In the genomic region with DNA sequence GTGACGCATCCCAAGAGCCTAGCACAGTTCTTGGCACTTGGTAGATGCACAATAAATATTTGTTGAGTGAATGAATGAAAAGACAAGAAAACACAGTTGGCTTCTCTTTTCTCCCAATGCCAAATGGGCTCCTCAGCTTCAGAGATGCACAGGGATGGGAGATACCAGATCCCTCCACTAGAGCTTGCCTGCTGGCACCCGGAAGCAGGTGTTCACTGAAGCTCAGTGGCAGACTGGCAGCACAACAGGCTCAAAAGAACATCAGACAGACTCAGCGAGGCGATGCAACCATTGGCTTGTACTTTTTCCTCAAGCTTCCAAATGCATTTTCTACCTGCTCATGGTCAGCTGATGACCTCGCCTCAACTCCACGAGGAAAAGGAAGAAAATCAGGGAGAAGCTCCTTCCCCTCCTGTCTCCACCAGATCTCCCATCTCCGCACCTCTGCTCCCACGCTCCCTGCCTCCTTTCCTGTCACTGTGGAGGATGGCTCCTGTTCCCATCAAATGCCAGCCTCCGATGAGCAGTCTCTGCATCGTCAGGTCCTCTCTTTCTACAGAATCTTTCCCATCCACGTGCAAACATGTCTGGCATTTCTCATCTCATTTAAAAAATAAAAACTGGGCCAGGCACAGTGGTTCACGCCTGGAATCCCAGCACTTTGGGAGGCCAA, we compare ENCODE assay signal across 15 cellular contexts. TPM values are rescaled to one million over a fixed set of nuclear protein-coding genes. Genes with fewer than 3 reads are reported as not detected.
A peak's percentile ranks its signal among the peaks of the same experiment; 100 is the strongest.
DNase-seq lines count a peak whose midpoint lies in the region; ATAC-seq, FAIRE-seq and TF ChIP-seq lines count a peak whose summit lies in the region.
"Had no signal": no experiment of that assay in that cellular context is flagged by ENCODE, and none has a peak within 500 bp of the region (broad histone marks: within the 10 kb centered on the region; RNA-seq: fewer than 3 reads in every experiment).

No MANE protein-coding gene starts in this region.

- no peak overlapping the region for H3K4me2 ChIP-seq in HepG2 (ENCODE audit: low read depth, low read length)

- no peaks in the 10 kb centered on the region for H3K27me3 ChIP-seq in HepG2 (ENCODE audit: control insufficient read depth in 1 of 2, insufficient read depth in 2 of 2, low read length in 2 of 2)
- no peaks in the 10 kb centered on the region for H3K27me3 ChIP-seq in right lobe of liver
- H3K27me3 ChIP-seq in right atrium auricular region: no peaks in the 10 kb centered on the region
- H3K27me3 ChIP-seq: testis had no signal

- peak; percentile 56 for ATAC-seq in HepG2
- ATAC-seq in right lobe of liver: no peak
- no peak for ATAC-seq in HG02610 (IDR thresholded peaks at IDR 0.05; ENCODE audit: unreplicated experiment)
- ATAC-seq: activated naive CD8-positive, alpha-beta T cell treated with anti-CD3 and anti-CD28 coated beads, Interleukin-2, amount 50 U/mL, for 24 hours; CD8-positive, alpha-beta T cell had no signal

- 85% methylated on average over 10 of the region's 12 CpGs for WGBS in HepG2 (ENCODE audit: low lambda C conversion rate)
- WGBS in right lobe of liver (ENCODE audit: insufficient coverage, low coverage, low lambda C conversion rate, missing lambda C conversion rate): 88% methylated on average over 8 of the region's 12 CpGs

- FAIRE-seq in HepG2 (lab: Jason Lieb, UNC): no peak
- FAIRE-seq: RCC 7860 had no signal

- no peak for TF ChIP-seq CTCF in HepG2 (CRISPR knock-in tag; IDR thresholded peaks at IDR 0.05)
- no peak for TF ChIP-seq CTCF in right lobe of liver (IDR thresholded peaks at IDR 0.05)
- TF ChIP-seq CTCF in type B pancreatic cell (conservative IDR thresholded peaks at IDR 0.05): peak; percentile 30
- no peak for TF ChIP-seq CTCF in right atrium auricular region (IDR thresholded peaks at IDR 0.05)

- DNase-seq in HepG2 (ENCODE audit: low spot score) (no peak), right lobe of liver (no peak), NCI-H345 (lab: John Stamatoyannopoulos, UW) (peak; percentile 61), cerebellum (ENCODE audit: low spot score) (peak; percentile 41), type B pancreatic cell (ENCODE audit: extremely low spot score, unreplicated experiment) (no peak), right atrium auricular region (ENCODE audit: low spot score) (no peak)
- no peak for DNase-seq in activated T-cell treated with anti-CD3 and anti-CD28 coated beads, Interleukin-2, amount 50 U/mL, for 24 hours
- DNase-seq: activated CD4-positive, alpha-beta T cell treated with anti-CD3 and anti-CD28 coated beads, Interleukin-2, amount 50 U/mL, for 48 hours; activated naive CD8-positive, alpha-beta T cell treated with anti-CD3 and anti-CD28 coated beads, Interleukin-2, amount 50 U/mL, for 24 hours; CD8-positive, alpha-beta T cell; Karpas-422; testis had no signal

- H2AFZ ChIP-seq in HepG2 (ENCODE audit: low read length): no peak overlapping the region

- no peaks in the 10 kb centered on the region for H3K9me3 Mint-ChIP-seq in type B pancreatic cell
- no peaks in the 10 kb centered on the region for H3K9me3 Mint-ChIP-seq in activated T-cell treated with anti-CD3 and anti-CD28 coated beads, Interleukin-2, amount 50 U/mL, for 24 hours
- H3K9me3 Mint-ChIP-seq: activated naive CD8-positive, alpha-beta T cell treated with anti-CD3 and anti-CD28 coated beads, Interleukin-2, amount 50 U/mL, for 24 hours; CD8-positive, alpha-beta T cell; natural killer cell treated with Interleukin-12 subunit alpha and Interleukin-12 subunit beta and Interleukin-15 and Interleukin-18, amount 100 ng/mL, for 72 hours had no signal

- no peak overlapping the region for H3K9ac ChIP-seq in HepG2 (ENCODE audit: insufficient read depth, low read depth, low read length)

- in situ Hi-C loops in HepG2 (cut with HindIII; ENCODE audit: extremely low pct_ligation_motif_present, low pct_unique_long_range_greater_than_20kb): no loop called here

- H3K27ac Mint-ChIP-seq in type B pancreatic cell: no peak overlapping the region
- H3K27ac Mint-ChIP-seq in activated T-cell treated with anti-CD3 and anti-CD28 coated beads, Interleukin-2, amount 50 U/mL, for 24 hours: no peak overlapping the region
- H3K27ac Mint-ChIP-seq: activated naive CD8-positive, alpha-beta T cell treated with anti-CD3 and anti-CD28 coated beads, Interleukin-2, amount 50 U/mL, for 24 hours; CD8-positive, alpha-beta T cell; natural killer cell treated with Interleukin-12 subunit alpha and Interleukin-12 subunit beta and Interleukin-15 and Interleukin-18, amount 100 ng/mL, for 72 hours had no signal

- no peaks in the 10 kb centered on the region; a peak in 1 of 5 replicates for H3K36me3 ChIP-seq in HepG2 (replicated peaks in 1 of 2; ENCODE audit: control insufficient read depth in 1 of 2, insufficient read depth in 2 of 2, low read length in 2 of 2)
- no peaks in the 10 kb centered on the region for H3K36me3 ChIP-seq in right lobe of liver
- H3K36me3 ChIP-seq in right atrium auricular region: no peaks in the 10 kb centered on the region

- H3K9me3 ChIP-seq in HepG2 (ENCODE audit: low read length) (no peaks in the 10 kb centered on the region), right lobe of liver (no peaks in the 10 kb centered on the region), right atrium auricular region (no peaks in the 10 kb centered on the region)
- H3K9me3 ChIP-seq: testis had no signal

- TF ChIP-seq RAD21 in HepG2 (CRISPR knock-in tag; IDR thresholded peaks at IDR 0.05): no peak

- no peak overlapping the region for H3K4me3 Mint-ChIP-seq in type B pancreatic cell
- H3K4me3 Mint-ChIP-seq in activated T-cell treated with anti-CD3 and anti-CD28 coated beads, Interleukin-2, amount 50 U/mL, for 24 hours: no peak overlapping the region
- H3K4me3 Mint-ChIP-seq: activated naive CD8-positive, alpha-beta T cell treated with anti-CD3 and anti-CD28 coated beads, Interleukin-2, amount 50 U/mL, for 24 hours; CD8-positive, alpha-beta T cell; natural killer cell treated with Interleukin-12 subunit alpha and Interleukin-12 subunit beta and Interleukin-15 and Interleukin-18, amount 100 ng/mL, for 72 hours had no signal

- POLR2A ChIA-PET in HepG2 (lab: Yijun Ruan, JAX): interaction anchor here (0.5 to 1.1 kb wide), 2 partner anchors 16 to 47 kb away, joined by 3 to 4 read pairs; partner anchors contain the start of gene PSMC3

- no peaks in the 10 kb centered on the region for H3K27me3 Mint-ChIP-seq in type B pancreatic cell
- no peaks in the 10 kb centered on the region for H3K27me3 Mint-ChIP-seq in activated T-cell treated with anti-CD3 and anti-CD28 coated beads, Interleukin-2, amount 50 U/mL, for 24 hours
- H3K27me3 Mint-ChIP-seq: activated naive CD8-positive, alpha-beta T cell treated with anti-CD3 and anti-CD28 coated beads, Interleukin-2, amount 50 U/mL, for 24 hours; natural killer cell treated with Interleukin-12 subunit alpha and Interleukin-12 subunit beta and Interleukin-15 and Interleukin-18, amount 100 ng/mL, for 72 hours had no signal

- TF ChIP-seq EP300 in HepG2 (IDR thresholded peaks at IDR 0.05; ENCODE audit: low read depth in 2 of 2, low read length in 2 of 2) (no peak), HepG2 (CRISPR knock-in tag; IDR thresholded peaks at IDR 0.05; ENCODE audit: borderline replicate concordance) (no peak)

- H3K4me1 ChIP-seq in HepG2 (ENCODE audit: insufficient read depth, low read length) (peaks cover 58% of the 10 kb centered on the region), right lobe of liver (peaks cover 0 to 8% (median under 1%) of the 10 kb centered on the region in 4 donors), right atrium auricular region (peaks cover 0 to 7% of the 10 kb centered on the region in 2 donors)
- H3K4me1 ChIP-seq: testis had no signal

- intact Hi-C loops in HepG2 (cut with micrococcal nuclease; ENCODE audit: unreplicated experiment) (no loop called here), right lobe of liver (cut with DNase I) (no loop called here)

- H3K27ac ChIP-seq in HepG2 (ENCODE audit: extremely low read length, insufficient read depth, low read length) (no peak overlapping the region), right lobe of liver (no peak overlapping the region), right atrium auricular region (no peak overlapping the region)
- H3K27ac ChIP-seq: testis had no signal

- no peaks in the 10 kb centered on the region for H4K20me1 ChIP-seq in HepG2 (ENCODE audit: insufficient read depth, low read length)

- TF ChIP-seq POLR2A in HepG2 (IDR thresholded peaks at IDR 0.05; ENCODE audit: insufficient read depth in 1 of 2, low read depth in 2 of 2, low read length in 2 of 2): no peak
- no peak for TF ChIP-seq POLR2A in right lobe of liver (IDR thresholded peaks at IDR 0.05)

- H3K4me1 Mint-ChIP-seq in type B pancreatic cell (ENCODE audit: unreplicated experiment): no peaks in the 10 kb centered on the region
- no peaks in the 10 kb centered on the region for H3K4me1 Mint-ChIP-seq in activated T-cell treated with anti-CD3 and anti-CD28 coated beads, Interleukin-2, amount 50 U/mL, for 24 hours (ENCODE audit: low read depth)
- H3K4me1 Mint-ChIP-seq: activated naive CD8-positive, alpha-beta T cell treated with anti-CD3 and anti-CD28 coated beads, Interleukin-2, amount 50 U/mL, for 24 hours had no signal

- H3K4me3 ChIP-seq in HepG2 (replicated peaks in 1 of 3; ENCODE audit: insufficient read depth in 1 of 3, low read depth in 2 of 3, low read length in 3 of 3) (no peak overlapping the region), right lobe of liver (no peak overlapping the region), right atrium auricular region (no peak overlapping the region)
- H3K4me3 ChIP-seq: testis had no signal

- no TSS peak for BruUV-seq in HepG2 (replicated peaks; lab: Mats Ljungman, UMichigan)

- H3K36me3 Mint-ChIP-seq in type B pancreatic cell: no peaks in the 10 kb centered on the region
- no peaks in the 10 kb centered on the region for H3K36me3 Mint-ChIP-seq in activated T-cell treated with anti-CD3 and anti-CD28 coated beads, Interleukin-2, amount 50 U/mL, for 24 hours (ENCODE audit: low read depth)
- H3K36me3 Mint-ChIP-seq: CD8-positive, alpha-beta T cell; natural killer cell treated with Interleukin-12 subunit alpha and Interleukin-12 subunit beta and Interleukin-15 and Interleukin-18, amount 100 ng/mL, for 72 hours had no signal

- CTCF ChIA-PET in HepG2 (lab: Yijun Ruan, JAX; ENCODE audit: low intra/inter-chr PET ratio, low total read pairs): no interaction called here

- H3K79me2 ChIP-seq in HepG2 (ENCODE audit: insufficient read depth, low read length): no peaks in the 10 kb centered on the region

RNA-seq across cellular contexts. Expression of gene RAPSN, which starts 5.8 kb away (rescaled TPM):
- total RNA-seq in HepG2 (2016; rRNA removed; fragmentation: Illumina TruSeq; extraction: Trizol) (0.60 and 1.2 TPM in 2 replicates), right lobe of liver (under 1 TPM in 3 of 6 experiments, not detected in 3; 0.15 to 0.49 (median 0.25) TPM), cerebellum (not detected), type B pancreatic cell (ENCODE audit: low replicate concordance) (0.19 and 0.39 TPM in 2 replicates), right atrium auricular region (not detected)
- total RNA-seq in HepG2 (2016; cell fraction: cytosol; rRNA removed; fragmentation: Illumina TruSeq; extraction: Trizol; ENCODE audit: low read depth): 0.91 and 1.4 TPM in 2 replicates
- total RNA-seq in HepG2 (2016; cell fraction: insoluble cytoplasmic fraction; rRNA removed; fragmentation: Illumina TruSeq; extraction: Trizol): 1.0 and 1.7 TPM in 2 replicates
- 1.2 and 1.4 TPM in 2 replicates for total RNA-seq in HepG2 (2016; cell fraction: membrane; rRNA removed; fragmentation: Illumina TruSeq; extraction: Trizol)
- 0.72 and 1.2 TPM in 2 replicates for total RNA-seq in HepG2 (2016; cell fraction: nucleus; rRNA removed; fragmentation: Illumina TruSeq; extraction: Trizol)
- polyA plus RNA-seq in HepG2 (2011; rRNA removed): 0.15 and 0.40 TPM in 2 replicates
- 0.13 and 0.14 TPM in 2 replicates for polyA plus RNA-seq in HepG2 (2011; cell fraction: cytosol; rRNA removed)
- polyA plus RNA-seq in HepG2 (2011; cell fraction: nucleus; rRNA removed): 0.77 and 1.1 TPM in 2 replicates
- polyA plus RNA-seq in HepG2 (2012): 0.79 and 0.80 TPM in 2 replicates
- 0.51 and 1.2 TPM in 2 replicates for polyA plus RNA-seq in HepG2 (2016; cell fraction: cytosol; fragmentation: Illumina TruSeq; extraction: Trizol; ENCODE audit: low read depth)
- polyA plus RNA-seq in HepG2 (2016; cell fraction: insoluble cytoplasmic fraction; fragmentation: Illumina TruSeq; extraction: Trizol; ENCODE audit: low read depth): 0.83 and 0.93 TPM in 2 replicates
- polyA plus RNA-seq in HepG2 (2016; cell fraction: membrane; fragmentation: Illumina TruSeq; extraction: Trizol; ENCODE audit: low read depth): 0.44 TPM in 1 of 2 replicates, not detected in the other
- polyA plus RNA-seq in HepG2 (2016; cell fraction: nucleus; fragmentation: Illumina TruSeq; extraction: Trizol; ENCODE audit: insufficient read depth, low read depth): 2.3 and 3.6 TPM in 2 replicates
- 0.16 and 0.64 TPM in 2 replicates for polyA minus RNA-seq in HepG2 (2011; rRNA and poly(A)+ RNA removed; ENCODE audit: low replicate concordance)
- polyA minus RNA-seq in HepG2 (2011; cell fraction: cytosol; rRNA and poly(A)+ RNA removed): not detected in 2 replicates
- 0.75 and 1.2 TPM in 2 replicates for polyA minus RNA-seq in HepG2 (2011; cell fraction: nucleus; rRNA and poly(A)+ RNA removed)

RNA-seq across cellular contexts. Expression of gene PSMC3, which starts 16.9 kb away (rescaled TPM):
- 214 and 279 TPM in 2 replicates for total RNA-seq in HepG2 (2016; rRNA removed; fragmentation: Illumina TruSeq; extraction: Trizol)
- total RNA-seq in HepG2 (2016; cell fraction: cytosol; rRNA removed; fragmentation: Illumina TruSeq; extraction: Trizol; ENCODE audit: low read depth): 50.9 and 53.3 TPM in 2 replicates
- total RNA-seq in HepG2 (2016; cell fraction: insoluble cytoplasmic fraction; rRNA removed; fragmentation: Illumina TruSeq; extraction: Trizol): 219 and 288 TPM in 2 replicates
- 67.5 and 75.1 TPM in 2 replicates for total RNA-seq in HepG2 (2016; cell fraction: membrane; rRNA removed; fragmentation: Illumina TruSeq; extraction: Trizol)
- 86.3 and 92.9 TPM in 2 replicates for total RNA-seq in HepG2 (2016; cell fraction: nucleus; rRNA removed; fragmentation: Illumina TruSeq; extraction: Trizol)
- 66.7 and 75.8 TPM in 2 replicates for polyA plus RNA-seq in HepG2 (2011; rRNA removed)
- 95.2 and 102 TPM in 2 replicates for polyA plus RNA-seq in HepG2 (2011; cell fraction: cytosol; rRNA removed)
- polyA plus RNA-seq in HepG2 (2011; cell fraction: nucleus; rRNA removed): 41.7 and 44.9 TPM in 2 replicates
- 71.8 and 98.0 TPM in 2 replicates for polyA plus RNA-seq in HepG2 (2012)
- 52.7 and 54.7 TPM in 2 replicates for polyA plus RNA-seq in HepG2 (2016; cell fraction: cytosol; fragmentation: Illumina TruSeq; extraction: Trizol; ENCODE audit: low read depth)
- polyA plus RNA-seq in HepG2 (2016; cell fraction: insoluble cytoplasmic fraction; fragmentation: Illumina TruSeq; extraction: Trizol; ENCODE audit: low read depth): 298 and 314 TPM in 2 replicates
- 58.7 and 63.6 TPM in 2 replicates for polyA plus RNA-seq in HepG2 (2016; cell fraction: membrane; fragmentation: Illumina TruSeq; extraction: Trizol; ENCODE audit: low read depth)
- 117 and 127 TPM in 2 replicates for polyA plus RNA-seq in HepG2 (2016; cell fraction: nucleus; fragmentation: Illumina TruSeq; extraction: Trizol; ENCODE audit: insufficient read depth, low read depth)
- 52.6 and 310 TPM in 2 replicates for polyA minus RNA-seq in HepG2 (2011; rRNA and poly(A)+ RNA removed; ENCODE audit: low replicate concordance)
- polyA minus RNA-seq in HepG2 (2011; cell fraction: cytosol; rRNA and poly(A)+ RNA removed): 39.1 and 44.3 TPM in 2 replicates
- 51.1 and 58.3 TPM in 2 replicates for polyA minus RNA-seq in HepG2 (2011; cell fraction: nucleus; rRNA and poly(A)+ RNA removed)
- 10 to 100 TPM; 52.5 to 98.1 (median 63.3) TPM for total RNA-seq in right lobe of liver
- 55.3 TPM for total RNA-seq in cerebellum
- 104 and 141 TPM in 2 replicates for total RNA-seq in type B pancreatic cell (ENCODE audit: low replicate concordance)
- total RNA-seq in right atrium auricular region: 100 to 1,000 TPM; 130 to 177 TPM

RNA-seq across cellular contexts. Expression of gene SLC39A13, which starts 34.8 kb away (rescaled TPM):
- 7.2 and 15.3 TPM in 2 replicates for total RNA-seq in HepG2 (2016; rRNA removed; fragmentation: Illumina TruSeq; extraction: Trizol)
- 5.8 and 6.7 TPM in 2 replicates for total RNA-seq in HepG2 (2016; cell fraction: cytosol; rRNA removed; fragmentation: Illumina TruSeq; extraction: Trizol; ENCODE audit: low read depth)
- 5.9 and 15.1 TPM in 2 replicates for total RNA-seq in HepG2 (2016; cell fraction: insoluble cytoplasmic fraction; rRNA removed; fragmentation: Illumina TruSeq; extraction: Trizol)
- 12.4 and 12.8 TPM in 2 replicates for total RNA-seq in HepG2 (2016; cell fraction: membrane; rRNA removed; fragmentation: Illumina TruSeq; extraction: Trizol)
- total RNA-seq in HepG2 (2016; cell fraction: nucleus; rRNA removed; fragmentation: Illumina TruSeq; extraction: Trizol): 13.7 and 15.1 TPM in 2 replicates
- polyA plus RNA-seq in HepG2 (2011; rRNA removed): 30.5 and 40.7 TPM in 2 replicates
- 23.0 and 34.8 TPM in 2 replicates for polyA plus RNA-seq in HepG2 (2011; cell fraction: cytosol; rRNA removed)
- polyA plus RNA-seq in HepG2 (2011; cell fraction: nucleus; rRNA removed): 143 and 176 TPM in 2 replicates
- polyA plus RNA-seq in HepG2 (2012): 13.2 and 20.5 TPM in 2 replicates
- 9.4 and 9.7 TPM in 2 replicates for polyA plus RNA-seq in HepG2 (2016; cell fraction: cytosol; fragmentation: Illumina TruSeq; extraction: Trizol; ENCODE audit: low read depth)
- 6.9 and 7.7 TPM in 2 replicates for polyA plus RNA-seq in HepG2 (2016; cell fraction: insoluble cytoplasmic fraction; fragmentation: Illumina TruSeq; extraction: Trizol; ENCODE audit: low read depth)
- 11.6 and 15.3 TPM in 2 replicates for polyA plus RNA-seq in HepG2 (2016; cell fraction: membrane; fragmentation: Illumina TruSeq; extraction: Trizol; ENCODE audit: low read depth)
- polyA plus RNA-seq in HepG2 (2016; cell fraction: nucleus; fragmentation: Illumina TruSeq; extraction: Trizol; ENCODE audit: insufficient read depth, low read depth): 31.2 and 34.6 TPM in 2 replicates
- polyA minus RNA-seq in HepG2 (2011; rRNA and poly(A)+ RNA removed; ENCODE audit: low replicate concordance): 14.8 and 27.8 TPM in 2 replicates
- polyA minus RNA-seq in HepG2 (2011; cell fraction: cytosol; rRNA and poly(A)+ RNA removed): 8.2 and 8.5 TPM in 2 replicates
- 15.2 and 17.7 TPM in 2 replicates for polyA minus RNA-seq in HepG2 (2011; cell fraction: nucleus; rRNA and poly(A)+ RNA removed)
- 10 to 100 TPM in 5 of 6 experiments, 1 to 10 TPM in 1; 9.8 to 21.2 (median 13.1) TPM for total RNA-seq in right lobe of liver
- 10.7 TPM for total RNA-seq in cerebellum
- total RNA-seq in type B pancreatic cell (ENCODE audit: low replicate concordance): 28.7 and 44.8 TPM in 2 replicates
- 10 to 100 TPM; 78.4 to 79.8 TPM for total RNA-seq in right atrium auricular region

Comparison
In these comparisons a context has a peak if more than half of its experiments do, and no peak if none do; other contexts are left out.
1. DNase-seq: peak in NCI-H345 (single experiment) and cerebellum (single experiment); none in HepG2 (single experiment), right lobe of liver (0 of 3), type B pancreatic cell (single experiment), activated T-cell treated with anti-CD3 and anti-CD28 coated beads, Interleukin-2, amount 50 U/mL, for 24 hours (single experiment) and right atrium auricular region (single experiment).